In genomic region chr1:30816211-30817082, GRCh38 we compare ENCODE assay signal across 1 cellular context.
TF ChIP-seq lines count a peak whose summit lies in the region.

No MANE protein-coding gene starts in this region.

TF ChIP-seq in A549, 52 proteins besides CTCF, POLR2A, EP300 and RAD21 (continued from another document):
- TF ChIP-seq, protein P1, sequence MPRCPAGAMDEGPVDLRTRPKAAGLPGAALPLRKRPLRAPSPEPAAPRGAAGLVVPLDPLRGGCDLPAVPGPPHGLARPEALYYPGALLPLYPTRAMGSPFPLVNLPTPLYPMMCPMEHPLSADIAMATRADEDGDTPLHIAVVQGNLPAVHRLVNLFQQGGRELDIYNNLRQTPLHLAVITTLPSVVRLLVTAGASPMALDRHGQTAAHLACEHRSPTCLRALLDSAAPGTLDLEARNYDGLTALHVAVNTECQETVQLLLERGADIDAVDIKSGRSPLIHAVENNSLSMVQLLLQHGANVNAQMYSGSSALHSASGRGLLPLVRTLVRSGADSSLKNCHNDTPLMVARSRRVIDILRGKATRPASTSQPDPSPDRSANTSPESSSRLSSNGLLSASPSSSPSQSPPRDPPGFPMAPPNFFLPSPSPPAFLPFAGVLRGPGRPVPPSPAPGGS (IDR thresholded peaks at IDR 0.05), result no peak
- TF ChIP-seq NFE2L2 (conservative IDR thresholded peaks at IDR 0.05; ENCODE audit: low read length), result no peak
